Comparison of ENCODE assay signal across 9 cellular contexts in the genomic region with DNA sequence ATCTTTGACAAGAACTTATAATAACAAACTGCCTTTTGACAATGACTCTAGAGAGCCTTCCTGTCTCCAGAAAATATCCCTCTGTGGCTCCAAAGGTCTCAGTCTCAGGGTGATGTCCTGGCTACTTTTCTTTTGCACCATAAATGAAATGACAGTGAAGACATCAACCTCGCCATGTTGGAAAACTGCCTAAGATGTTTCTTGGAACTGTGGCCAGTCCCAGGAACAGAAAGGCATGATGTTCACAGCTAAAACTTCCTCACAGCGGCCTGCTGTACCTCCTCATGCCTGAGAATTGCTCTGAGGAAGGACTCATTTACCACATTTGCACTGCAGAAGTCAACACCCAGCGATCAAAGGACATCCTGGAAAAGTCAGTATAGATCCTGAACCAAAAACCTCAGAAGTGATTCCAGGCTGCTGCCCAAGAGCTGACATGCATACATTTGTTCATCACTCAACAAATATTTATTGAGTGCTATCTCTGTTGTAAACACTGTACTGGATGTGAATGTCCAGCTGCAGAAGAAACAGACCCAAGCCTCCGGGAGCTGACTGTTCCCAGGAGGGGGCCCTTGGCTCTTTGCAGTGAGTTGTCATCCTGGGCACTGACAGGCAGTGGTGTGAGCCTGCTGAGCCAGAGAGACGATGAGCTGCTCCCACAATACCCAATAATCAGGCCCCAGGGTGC.
DNase-seq lines count a peak whose midpoint lies in the region; ATAC-seq and TF ChIP-seq lines count a peak whose summit lies in the region.
"Had no signal": no experiment of that assay in that cellular context is flagged by ENCODE, and none has a peak within 500 bp of the region (broad histone marks: within the 10 kb centered on the region; RNA-seq: fewer than 3 reads in every experiment).

No MANE protein-coding gene starts in this region.

- peaks cover 2% of the 10 kb centered on the region; the same call in 1 of the 2 replicates for H3K9me1 ChIP-seq in IMR-90 (ENCODE audit: insufficient read depth, low read length)

- peak overlapping the region; percentile 25; the same call in 1 of the 2 replicates for H3K4me2 ChIP-seq in IMR-90 (ENCODE audit: low read depth, low read length)

- H4K91ac ChIP-seq in IMR-90 (ENCODE audit: insufficient read depth, low read depth, low read length), result no peak overlapping the region; the same call in 1 of the 2 replicates

- H3K9ac ChIP-seq in IMR-90 (ENCODE audit: low read depth, low read length), result no peak overlapping the region

- no peak for TF ChIP-seq POLR2A in IMR-90 (IDR thresholded peaks at IDR 0.05; ENCODE audit: low read depth, low read length)

- H3K27me3 Mint-ChIP-seq in chondrocyte (ENCODE audit: low read depth), result no peaks in the 10 kb centered on the region

- H3K27me3 ChIP-seq in IMR-90 (ENCODE audit: control insufficient read depth, insufficient read depth, low read length) (no peaks in the 10 kb centered on the region), RWPE2 (ENCODE audit: insufficient read depth, poor library complexity, severe bottlenecking) (no peaks in the 10 kb centered on the region)

- 25% methylated on average over 2 of the region's 5 CpGs; no CpG with 5 or more reads in 1 of the 2 experiments for WGBS in IMR-90 (ENCODE audit: extremely low coverage in 2 of 2, insufficient read length in 1 of 2), 2 experiments

- H2BK20ac ChIP-seq in IMR-90 (ENCODE audit: low read depth, low read length), result no peak overlapping the region; the same call in 1 of the 2 replicates

- 0 out of 4 replicates have a peak overlapping the region, but pooled peaks of 1 of the 2 experiments have one; percentile 16 for H4K8ac ChIP-seq in IMR-90 (ENCODE audit: low read depth in 2 of 2, low read length in 2 of 2)

- H3K27ac Mint-ChIP-seq in chondrocyte (ENCODE audit: unreplicated experiment), result no peak overlapping the region
- H3K27ac Mint-ChIP-seq: activated naive CD4-positive, alpha-beta T cell treated with anti-CD3 and anti-CD28 coated beads, Interleukin-2, amount 50 U/mL, for 72 hours had no signal

- no peak overlapping the region for H3K23ac ChIP-seq in IMR-90 (ENCODE audit: low read depth, low read length)

- CTCF ChIA-PET in IMR-90 (lab: Yijun Ruan, JAX), result interaction anchor here (0.6 to 1.9 kb wide), 11 partner anchors 9 to 112 kb away, joined by 3 to 6 read pairs (median 3); no protein-coding TSS in a partner anchor

- BruUV-seq in IMR-90 (replicated peaks; lab: Mats Ljungman, UMichigan), result no TSS peak

- no peaks in the 10 kb centered on the region for H3K9me3 Mint-ChIP-seq in chondrocyte (ENCODE audit: low read depth)
- H3K9me3 Mint-ChIP-seq: activated naive CD4-positive, alpha-beta T cell treated with anti-CD3 and anti-CD28 coated beads, Interleukin-2, amount 50 U/mL, for 72 hours had no signal

- peak overlapping the region; percentile 11; the same call in 1 of the 2 replicates for H3K14ac ChIP-seq in IMR-90 (replicated peaks; ENCODE audit: low read depth, low read length)

- DNase-seq in IMR-90 (peak; percentile 53), RWPE2 (ENCODE audit: low spot score) (no peak), left cardiac atrium (no peak), skeletal muscle cell (ENCODE audit: low read depth) (peak; percentile 65), chondrocyte (ENCODE audit: low spot score) (no peak), dedifferentiated amniotic fluid mesenchymal stem cell (ENCODE audit: extremely low spot score) (no peak)

- dilution Hi-C loops in IMR-90 (cut with HindIII; ENCODE audit: low sequenced_read_pairs, unreplicated experiment), result no loop called here

- H2BK15ac ChIP-seq in IMR-90 (ENCODE audit: low read depth, low read length), result no peak overlapping the region

- ATAC-seq in IMR-90 (ENCODE audit: low read depth), result peak; percentile 81
- peak; percentile 20; the same call in 2 of the 3 replicates for ATAC-seq in RWPE2 (ENCODE audit: low read depth)
- ATAC-seq in left cardiac atrium, result peak; percentile 9 to 19
- ATAC-seq in esophagus mucosa, result no peak
- ATAC-seq in HG02571 (IDR thresholded peaks at IDR 0.05; ENCODE audit: unreplicated experiment), result no peak

- no peaks in the 10 kb centered on the region for H3K36me3 Mint-ChIP-seq in chondrocyte (ENCODE audit: low read depth)
- H3K36me3 Mint-ChIP-seq: activated naive CD4-positive, alpha-beta T cell treated with anti-CD3 and anti-CD28 coated beads, Interleukin-2, amount 50 U/mL, for 72 hours had no signal

- H4K5ac ChIP-seq in IMR-90 (ENCODE audit: low read depth, low read length), result no peak overlapping the region

- H3K27ac ChIP-seq in IMR-90 (ENCODE audit: insufficient read depth, low read length) (peak overlapping the region; percentile 26; the same call in 1 of the 2 replicates), RWPE2 (ENCODE audit: poor library complexity, severe bottlenecking) (no peak overlapping the region)

- H3K4me1 ChIP-seq in IMR-90 (ENCODE audit: control insufficient read depth, insufficient read depth, low read length) (peaks cover 11% of the 10 kb centered on the region), RWPE2 (ENCODE audit: insufficient read depth, poor library complexity, severe bottlenecking) (peaks cover 12% of the 10 kb centered on the region)

- H3K9me3 ChIP-seq in IMR-90 (ENCODE audit: control insufficient read depth, insufficient read depth, low read length), result no peaks in the 10 kb centered on the region
- H3K9me3 ChIP-seq in RWPE2 (ENCODE audit: severe bottlenecking), result no peaks in the 10 kb centered on the region

- no peaks in the 10 kb centered on the region for H3K36me3 ChIP-seq in IMR-90 (ENCODE audit: control insufficient read depth, insufficient read depth, low read length)
- H3K36me3 ChIP-seq in RWPE2 (ENCODE audit: low read depth), result no peaks in the 10 kb centered on the region

- H4K20me1 ChIP-seq in IMR-90 (ENCODE audit: insufficient read depth, low read length), result no peaks in the 10 kb centered on the region

- peaks cover 27% of the 10 kb centered on the region for H3K4me1 Mint-ChIP-seq in chondrocyte (ENCODE audit: low read depth)

- no peak overlapping the region for H2AK9ac ChIP-seq in IMR-90 (replicated peaks; ENCODE audit: low read depth, low read length, poor library complexity)

- H2BK120ac ChIP-seq in IMR-90 (ENCODE audit: low read depth, low read length), result peak overlapping the region; percentile 29

- H3K4me3 Mint-ChIP-seq in chondrocyte (ENCODE audit: unreplicated experiment), result no peak overlapping the region

- no peak overlapping the region for H3K56ac ChIP-seq in IMR-90 (ENCODE audit: extremely low read depth, insufficient read depth, low read length)

- no peak for TF ChIP-seq RAD21 in IMR-90 (IDR thresholded peaks at IDR 0.05; ENCODE audit: low read length)

- H3K18ac ChIP-seq in IMR-90 (ENCODE audit: low read depth, low read length), result peak overlapping the region; percentile 6; the same call in 1 of the 2 replicates

- H3K4me3 ChIP-seq in IMR-90 (ENCODE audit: insufficient read depth, low read depth, low read length), result no peak overlapping the region
- no peak overlapping the region for H3K4me3 ChIP-seq in RWPE2 (ENCODE audit: severe bottlenecking)
- no peak overlapping the region for H3K4me3 ChIP-seq in skeletal muscle cell (ENCODE audit: low read depth, low read length)

- no peak overlapping the region for H2AK5ac ChIP-seq in IMR-90 (ENCODE audit: low read depth, low read length)

- POLR2A ChIA-PET in IMR-90 (lab: Charles Lee; ENCODE audit: unreplicated experiment), result interaction anchor here (0.5 to 0.6 kb wide), 2 partner anchors 9 to 136 kb away, joined by 3 read pairs; no protein-coding TSS in a partner anchor

- H3K79me1 ChIP-seq in IMR-90 (ENCODE audit: low read depth in 1 of 2, low read length in 2 of 2), result no peaks in the 10 kb centered on the region

- peak overlapping the region; percentile 33 for H2AFZ ChIP-seq in IMR-90 (replicated peaks; ENCODE audit: low read length, poor library complexity)

- TF ChIP-seq CTCF in IMR-90 (conservative IDR thresholded peaks at IDR 0.05; ENCODE audit: low read depth, low read length) (no peak), RWPE2 (IDR thresholded peaks at IDR 0.05; ENCODE audit: poor library complexity, severe bottlenecking) (no peak), chondrocyte (IDR thresholded peaks at IDR 0.05) (no peak)

- in situ Hi-C loops in IMR-90 (cut with MboI; ENCODE audit: low sequenced_read_pairs), result no loop called here

- no peak overlapping the region for H2BK5ac ChIP-seq in IMR-90 (ENCODE audit: low read depth, low read length, poor library complexity, severe bottlenecking)

- intact Hi-C loops in IMR-90 (cut with micrococcal nuclease), result loop anchor here (1.0 to 2.0 kb wide), 3 partner anchors 88 to 144 kb away; no protein-coding TSS in a partner anchor
- intact Hi-C loops in left cardiac atrium (cut with DNase I), result loop anchor here in 1 of 2 donors (10.0 kb wide), 1 partner anchor 72 kb away; no protein-coding TSS in a partner anchor

- H3K4ac ChIP-seq in IMR-90 (ENCODE audit: low read depth, low read length), result peak overlapping the region; percentile 17; the same call in 1 of the 2 replicates

TF ChIP-seq in IMR-90, 13 proteins besides CTCF, POLR2A, EP300 and RAD21:
- TF ChIP-seq BHLHE40 (IDR thresholded peaks at IDR 0.05; ENCODE audit: low read depth, low read length) (no peak), SMC3 (IDR thresholded peaks at IDR 0.05; ENCODE audit: low read depth, low read length) (no peak), MAZ (IDR thresholded peaks at IDR 0.05; ENCODE audit: borderline replicate concordance, low read depth, low read length) (no peak), CEBPB (IDR thresholded peaks at IDR 0.05; ENCODE audit: low read depth, low read length) (no peak), RCOR1 (IDR thresholded peaks at IDR 0.05; ENCODE audit: insufficient replicate concordance, low read length) (no peak)
- TF ChIP-seq, protein P1, sequence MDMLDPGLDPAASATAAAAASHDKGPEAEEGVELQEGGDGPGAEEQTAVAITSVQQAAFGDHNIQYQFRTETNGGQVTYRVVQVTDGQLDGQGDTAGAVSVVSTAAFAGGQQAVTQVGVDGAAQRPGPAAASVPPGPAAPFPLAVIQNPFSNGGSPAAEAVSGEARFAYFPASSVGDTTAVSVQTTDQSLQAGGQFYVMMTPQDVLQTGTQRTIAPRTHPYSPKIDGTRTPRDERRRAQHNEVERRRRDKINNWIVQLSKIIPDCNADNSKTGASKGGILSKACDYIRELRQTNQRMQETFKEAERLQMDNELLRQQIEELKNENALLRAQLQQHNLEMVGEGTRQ (IDR thresholded peaks at IDR 0.05; ENCODE audit: low read depth, low read length), result no peak
- TF ChIP-seq, protein P2, sequence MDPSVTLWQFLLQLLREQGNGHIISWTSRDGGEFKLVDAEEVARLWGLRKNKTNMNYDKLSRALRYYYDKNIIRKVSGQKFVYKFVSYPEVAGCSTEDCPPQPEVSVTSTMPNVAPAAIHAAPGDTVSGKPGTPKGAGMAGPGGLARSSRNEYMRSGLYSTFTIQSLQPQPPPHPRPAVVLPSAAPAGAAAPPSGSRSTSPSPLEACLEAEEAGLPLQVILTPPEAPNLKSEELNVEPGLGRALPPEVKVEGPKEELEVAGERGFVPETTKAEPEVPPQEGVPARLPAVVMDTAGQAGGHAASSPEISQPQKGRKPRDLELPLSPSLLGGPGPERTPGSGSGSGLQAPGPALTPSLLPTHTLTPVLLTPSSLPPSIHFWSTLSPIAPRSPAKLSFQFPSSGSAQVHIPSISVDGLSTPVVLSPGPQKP (IDR thresholded peaks at IDR 0.05; ENCODE audit: borderline replicate concordance, low read depth, low read length), result no peak

Comparison
In these comparisons a context has a peak if more than half of its experiments do, and no peak if none do; other contexts are left out.
1. ATAC-seq: peak in IMR-90 (single experiment), RWPE2 (single experiment) and left cardiac atrium (2 of 2); none in esophagus mucosa (single experiment) and HG02571 (single experiment).
2. DNase-seq: peak in IMR-90 (single experiment) and skeletal muscle cell (single experiment); none in RWPE2 (single experiment), left cardiac atrium (single experiment), chondrocyte (single experiment) and dedifferentiated amniotic fluid mesenchymal stem cell (single experiment).